In the genomic region with DNA sequence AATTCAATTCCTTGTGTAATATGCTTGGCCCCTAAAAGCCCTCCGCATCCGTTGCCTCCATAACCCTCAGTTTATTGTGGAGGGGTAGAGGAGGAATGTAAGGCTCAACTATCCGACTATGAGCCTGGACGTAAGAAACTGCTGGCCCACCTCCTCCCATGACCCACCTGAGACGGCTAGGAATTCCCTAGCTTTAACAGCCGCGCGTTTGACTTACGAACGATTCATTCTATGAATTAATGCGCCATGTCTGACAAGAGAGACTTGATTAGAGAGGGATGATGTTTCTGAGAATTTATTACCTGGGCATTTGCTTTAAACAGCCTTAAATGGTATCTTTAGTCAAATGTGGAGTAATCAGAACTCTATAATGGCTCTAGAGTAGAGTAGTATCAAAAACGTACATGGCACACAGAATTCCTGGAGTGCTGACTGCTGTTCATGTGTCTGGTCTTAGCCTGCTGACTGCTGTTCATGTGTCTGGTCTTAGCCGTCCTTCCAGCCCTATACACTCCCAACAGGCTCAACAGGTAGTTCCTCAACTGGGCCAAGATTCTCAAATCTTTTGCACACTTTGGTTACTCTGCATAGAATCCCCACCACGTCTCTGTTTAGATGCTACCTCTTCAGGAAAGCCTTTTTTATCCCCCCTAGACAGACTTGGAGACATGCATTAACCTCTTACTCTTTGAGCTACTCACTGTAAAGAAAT, we compare ENCODE assay signal across 1 cellular context.
TF ChIP-seq lines count a peak whose summit lies in the region.

No MANE protein-coding gene starts in this region.

TF ChIP-seq in K562, 482 proteins besides CTCF, POLR2A, EP300 and RAD21:
- TF ChIP-seq, protein P1, sequence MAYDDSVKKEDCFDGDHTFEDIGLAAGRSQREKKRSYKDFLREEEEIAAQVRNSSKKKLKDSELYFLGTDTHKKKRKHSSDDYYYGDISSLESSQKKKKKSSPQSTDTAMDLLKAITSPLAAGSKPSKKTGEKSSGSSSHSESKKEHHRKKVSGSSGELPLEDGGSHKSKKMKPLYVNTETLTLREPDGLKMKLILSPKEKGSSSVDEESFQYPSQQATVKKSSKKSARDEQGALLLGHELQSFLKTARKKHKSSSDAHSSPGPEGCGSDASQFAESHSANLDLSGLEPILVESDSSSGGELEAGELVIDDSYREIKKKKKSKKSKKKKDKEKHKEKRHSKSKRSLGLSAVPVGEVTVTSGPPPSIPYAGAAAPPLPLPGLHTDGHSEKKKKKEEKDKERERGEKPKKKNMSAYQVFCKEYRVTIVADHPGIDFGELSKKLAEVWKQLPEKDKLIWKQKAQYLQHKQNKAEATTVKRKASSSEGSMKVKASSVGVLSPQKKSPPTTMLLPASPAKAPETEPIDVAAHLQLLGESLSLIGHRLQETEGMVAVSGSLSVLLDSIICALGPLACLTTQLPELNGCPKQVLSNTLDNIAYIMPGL (CRISPR knock-in tag; IDR thresholded peaks at IDR 0.05): 0 out of 2 replicates have a peak, but pooled peaks have one; percentile 8
- peak; percentile 16 for TF ChIP-seq CHD1 (IDR thresholded peaks at IDR 0.05; ENCODE audit: low read length)
- no peak for TF ChIP-seq ATF1 (CRISPR knock-in tag; IDR thresholded peaks at IDR 0.05)
- TF ChIP-seq ATF1 (tag; IDR thresholded peaks at IDR 0.05): no peak
- TF ChIP-seq TEAD2 (tag; IDR thresholded peaks at IDR 0.05): 0 out of 2 replicates have a peak, but pooled peaks have one; percentile 51
- TF ChIP-seq ZNF592 (IDR thresholded peaks at IDR 0.05): 0 out of 2 replicates have a peak, but pooled peaks have one; percentile 30
- TF ChIP-seq BACH1 (tag; IDR thresholded peaks at IDR 0.05): 0 out of 2 replicates have a peak, but pooled peaks have one; percentile 32
- TF ChIP-seq PHB2 (IDR thresholded peaks at IDR 0.05; ENCODE audit: low read depth): no peak
- TF ChIP-seq, protein P2, sequence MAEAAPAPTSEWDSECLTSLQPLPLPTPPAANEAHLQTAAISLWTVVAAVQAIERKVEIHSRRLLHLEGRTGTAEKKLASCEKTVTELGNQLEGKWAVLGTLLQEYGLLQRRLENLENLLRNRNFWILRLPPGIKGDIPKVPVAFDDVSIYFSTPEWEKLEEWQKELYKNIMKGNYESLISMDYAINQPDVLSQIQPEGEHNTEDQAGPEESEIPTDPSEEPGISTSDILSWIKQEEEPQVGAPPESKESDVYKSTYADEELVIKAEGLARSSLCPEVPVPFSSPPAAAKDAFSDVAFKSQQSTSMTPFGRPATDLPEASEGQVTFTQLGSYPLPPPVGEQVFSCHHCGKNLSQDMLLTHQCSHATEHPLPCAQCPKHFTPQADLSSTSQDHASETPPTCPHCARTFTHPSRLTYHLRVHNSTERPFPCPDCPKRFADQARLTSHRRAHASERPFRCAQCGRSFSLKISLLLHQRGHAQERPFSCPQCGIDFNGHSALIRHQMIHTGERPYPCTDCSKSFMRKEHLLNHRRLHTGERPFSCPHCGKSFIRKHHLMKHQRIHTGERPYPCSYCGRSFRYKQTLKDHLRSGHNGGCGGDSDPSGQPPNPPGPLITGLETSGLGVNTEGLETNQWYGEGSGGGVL (CRISPR knock-in tag; IDR thresholded peaks at IDR 0.05): no peak
- 0 out of 2 replicates have a peak, but pooled peaks have one; percentile 14 for TF ChIP-seq AFF4 (CRISPR knock-in tag; IDR thresholded peaks at IDR 0.05)
- peak; percentile 7 for TF ChIP-seq BRD9 (IDR thresholded peaks at IDR 0.05; ENCODE audit: low read depth, partially characterized antibody)
- peak; percentile 23 for TF ChIP-seq KDM5B (IDR thresholded peaks at IDR 0.05; ENCODE audit: insufficient replicate concordance, low read depth, low read length)
- no peak for TF ChIP-seq CBFB (CRISPR knock-in tag; IDR thresholded peaks at IDR 0.05)
TF ChIP-seq in K562: peak in this region for 8.
